Comparison of ENCODE assay signal across 1 cellular context in genomic region chr5:73625905-73626811, GRCh38.
TF ChIP-seq lines count a peak whose summit lies in the region.

Gene ARHGEF28 (plus strand): TSS chr5:73626196. CDS start chr5:73684852, 58,656 bp downstream.

TF ChIP-seq in HepG2, 621 proteins besides CTCF, POLR2A, EP300 and RAD21 (continued from another document):
- TF ChIP-seq REPIN1 (CRISPR knock-in tag; IDR thresholded peaks at IDR 0.05; ENCODE audit: borderline replicate concordance, low read depth), result no peak
- TF ChIP-seq SKI (IDR thresholded peaks at IDR 0.05; ENCODE audit: partially characterized antibody), result peak; percentile 18
- TF ChIP-seq GATAD1 (CRISPR knock-in tag; IDR thresholded peaks at IDR 0.05), result no peak
- TF ChIP-seq ZNF580 (CRISPR knock-in tag; IDR thresholded peaks at IDR 0.05; ENCODE audit: borderline replicate concordance, low read depth), result no peak; the same call in 1 of the 2 replicates
- TF ChIP-seq TP53 (CRISPR knock-in tag; conservative IDR thresholded peaks at IDR 0.05), result no peak
- 0 out of 2 replicates have a peak, but pooled peaks have one; percentile 21 for TF ChIP-seq NR1H2 (CRISPR knock-in tag; IDR thresholded peaks at IDR 0.05; ENCODE audit: borderline replicate concordance, low read depth)
- TF ChIP-seq U2AF1 (optimal IDR thresholded peaks at IDR 0.05; ENCODE audit: low read depth, low read length), result no peak
- no peak for TF ChIP-seq NFRKB (IDR thresholded peaks at IDR 0.05)
- no peak for TF ChIP-seq ZNF607 (CRISPR knock-in tag; IDR thresholded peaks at IDR 0.05; ENCODE audit: borderline replicate concordance)
- TF ChIP-seq ZNF572 (CRISPR knock-in tag; IDR thresholded peaks at IDR 0.05), result no peak
- TF ChIP-seq ZNF230 (CRISPR knock-in tag; IDR thresholded peaks at IDR 0.05), result no peak
- TF ChIP-seq NAIF1 (CRISPR knock-in tag; IDR thresholded peaks at IDR 0.05; ENCODE audit: borderline replicate concordance), result no peak
- no peak for TF ChIP-seq FOXJ3 (CRISPR knock-in tag; IDR thresholded peaks at IDR 0.05; ENCODE audit: borderline replicate concordance)
- TF ChIP-seq ZNF782 (CRISPR knock-in tag; IDR thresholded peaks at IDR 0.05; ENCODE audit: borderline replicate concordance), result no peak
- TF ChIP-seq ZNF12 (CRISPR knock-in tag; IDR thresholded peaks at IDR 0.05), result no peak
- peak; percentile 69; the same call in 1 of the 2 replicates for TF ChIP-seq HNRNPL (IDR thresholded peaks at IDR 0.05; ENCODE audit: low read depth, low read length)
- TF ChIP-seq ZNF557 (CRISPR knock-in tag; IDR thresholded peaks at IDR 0.05), result no peak
- TF ChIP-seq FOXA3 (CRISPR knock-in tag; IDR thresholded peaks at IDR 0.05), result no peak; the same call in 1 of the 2 replicates
- no peak; the same call in 1 of the 2 replicates for TF ChIP-seq ZNF740 (CRISPR knock-in tag; IDR thresholded peaks at IDR 0.05)
